Comparison of ENCODE assay signal across 28 cellular contexts in genomic region chr1:35266306-35266705, GRCh38.
"Had no signal": no experiment of that assay in that cellular context is flagged by ENCODE, and none has a peak within 500 bp of the region (broad histone marks: within the 10 kb centered on the region; RNA-seq: fewer than 3 reads in every experiment).

No MANE protein-coding gene starts in this region.

- H3K27ac Mint-ChIP-seq: naive thymus-derived CD4-positive, alpha-beta T cell; natural killer cell; stimulated activated memory B cell treated with anti-CD40 and anti-IgM and Interleukin-4, amounts not matched to agents 10 μg/mL and 1 μg/mL and 100 μg/mL, for 72 hours had no signal

- H3K9me3 Mint-ChIP-seq: natural killer cell; nephron; stimulated activated memory B cell treated with anti-CD40 and anti-IgM and Interleukin-4, amounts not matched to agents 10 μg/mL and 1 μg/mL and 100 μg/mL, for 72 hours had no signal

- H3K4me3 ChIP-seq: pancreas, prostate gland, skin epidermis, smooth muscle cell, spleen, suprapubic skin, testis, tibial artery, transverse colon, upper lobe of right lung, uterus had no signal

- H3K36me3 ChIP-seq: neutrophil, pancreas, prostate gland, spleen, suprapubic skin, tibial artery, transverse colon, upper lobe of right lung, uterus had no signal

- H3K27me3 ChIP-seq: neutrophil, pancreas, spleen, suprapubic skin, testis, tibial artery, transverse colon, upper lobe of right lung, uterus had no signal

- H3K9me3 ChIP-seq: neutrophil, pancreas, prostate gland, spleen, suprapubic skin, testis, tibial artery, transverse colon, upper lobe of right lung, uterus had no signal

- H3K36me3 Mint-ChIP-seq: natural killer cell; stimulated activated memory B cell treated with anti-CD40 and anti-IgM and Interleukin-4, amounts not matched to agents 10 μg/mL and 1 μg/mL and 100 μg/mL, for 72 hours had no signal

- DNase-seq: naive thymus-derived CD4-positive, alpha-beta T cell; natural killer cell; nucleus accumbens; pancreas; right cardiac atrium; spleen; stimulated activated CD4-positive, alpha-beta T cell treated with anti-CD3 and anti-CD28 coated beads, Interleukin-12 subunit alpha, Interleukin-12 subunit beta, amount 100 ng/mL, for 4 hours; stimulated activated CD4-positive, alpha-beta T cell treated with anti-CD3 and anti-CD28 coated beads, Interleukin-1b, Interleukin-23, amount 100 ng/mL, for 48 hours; stimulated activated CD4-positive, alpha-beta T cell treated with anti-CD3 and anti-CD28 coated beads, Interleukin-4, amount 100 ng/mL, for 1 hour; stimulated activated CD4-positive, alpha-beta T cell treated with anti-CD3 and anti-CD28 coated beads, Interleukin-4, amount 100 ng/mL, for 4 hours; stimulated activated CD8-positive, alpha-beta memory T cell treated with anti-CD3 and anti-CD28 coated beads, Interleukin-4, amount 100 ng/mL, for 48 hours; stimulated activated naive CD4-positive, alpha-beta T cell; stimulated activated naive CD8-positive, alpha-beta T cell treated with anti-CD3 and anti-CD28 coated beads, Interleukin-15, amount 100 ng/mL, for 72 hours; stimulated activated naive CD8-positive, alpha-beta T cell treated with anti-CD3 and anti-CD28 coated beads, Interleukin-15, Interleukin-2, amounts not matched to agents 100 U/mL and 50 U/mL, for 24 hours; substantia nigra; testis; tibial artery; transverse colon; upper lobe of right lung; uterus had no signal

- H3K4me3 Mint-ChIP-seq: naive thymus-derived CD4-positive, alpha-beta T cell; natural killer cell; stimulated activated memory B cell treated with anti-CD40 and anti-IgM and Interleukin-4, amounts not matched to agents 10 μg/mL and 1 μg/mL and 100 μg/mL, for 72 hours; stimulated activated naive CD8-positive, alpha-beta T cell treated with anti-CD3 and anti-CD28 coated beads, Interleukin-15, amount 100 ng/mL, for 72 hours; type B pancreatic cell had no signal

- H3K27ac ChIP-seq: neutrophil, skin epidermis, suprapubic skin, tibial artery, upper lobe of right lung had no signal

- H3K27me3 Mint-ChIP-seq: type B pancreatic cell had no signal
